8 cellular contexts compared by ENCODE assay signal in genomic region chr3:11288786-11289637, GRCh38. TPM values are rescaled to one million over a fixed set of nuclear protein-coding genes. Genes with fewer than 3 reads are reported as not detected.
A peak's percentile ranks its signal among the peaks of the same experiment; 100 is the strongest.
DNase-seq lines count a peak whose midpoint lies in the region; ATAC-seq and TF ChIP-seq lines count a peak whose summit lies in the region.

No MANE protein-coding gene starts in this region.

- H3K36me3 ChIP-seq in hepatocyte (replicated peaks; ENCODE audit: insufficient read depth, low read depth): no peaks in the 10 kb centered on the region

- no peaks in the 10 kb centered on the region for H3K27me3 Mint-ChIP-seq in activated naive CD8-positive, alpha-beta T cell treated with anti-CD3 and anti-CD28 coated beads for 36 hours

- 61% methylated on average over 7 of the region's 7 CpGs for WGBS in hepatocyte (ENCODE audit: low lambda C conversion rate, missing lambda C conversion rate)

- ATAC-seq in GM21576 (IDR thresholded peaks at IDR 0.05; ENCODE audit: unreplicated experiment): peak; percentile 60

- DNase-seq in ELR (ENCODE audit: low read depth) (peak; percentile 94), hepatocyte (ENCODE audit: low spot score) (peak; percentile 47), ecto neural progenitor cell (ENCODE audit: low spot score) (no peak), DMS153 (lab: John Stamatoyannopoulos, UW) (no peak)
- peak; percentile 80 for DNase-seq in Jurkat, Clone E6-1 (ENCODE audit: low read depth, low spot score)
- DNase-seq in activated naive CD8-positive, alpha-beta T cell treated with anti-CD3 and anti-CD28 coated beads for 36 hours: no peak

- peaks cover 2% of the 10 kb centered on the region for H3K79me2 ChIP-seq in hepatocyte

- H3K27ac ChIP-seq in hepatocyte: peak overlapping the region; percentile 84
- peak overlapping the region; percentile 38 for H3K27ac ChIP-seq in temporal lobe (ENCODE audit: low read depth, low read length)

- H3K9me3 Mint-ChIP-seq in activated naive CD8-positive, alpha-beta T cell treated with anti-CD3 and anti-CD28 coated beads for 36 hours: no peaks in the 10 kb centered on the region

- peak overlapping the region; percentile 92 for H3K27ac Mint-ChIP-seq in activated naive CD8-positive, alpha-beta T cell treated with anti-CD3 and anti-CD28 coated beads for 36 hours

- H3K27me3 ChIP-seq in hepatocyte: no peaks in the 10 kb centered on the region

- no peak for TF ChIP-seq CTCF in hepatocyte (IDR thresholded peaks at IDR 0.05; ENCODE audit: poor library complexity)

- H3K9me2 ChIP-seq in hepatocyte (replicated peaks; ENCODE audit: insufficient read depth): no peaks in the 10 kb centered on the region

- H3K4me3 ChIP-seq in Jurkat, Clone E6-1 (ENCODE audit: low read length): peak overlapping the region; percentile 24
- no peak overlapping the region for H3K4me3 ChIP-seq in hepatocyte

- H3K9me3 ChIP-seq in hepatocyte (ENCODE audit: low read depth): no peaks in the 10 kb centered on the region

- H4K20me1 ChIP-seq in hepatocyte (ENCODE audit: insufficient read depth, poor library complexity, severe bottlenecking): no peaks in the 10 kb centered on the region

- no peak overlapping the region for H2AFZ ChIP-seq in hepatocyte

- peak overlapping the region; percentile 66 for H3K4me3 Mint-ChIP-seq in activated naive CD8-positive, alpha-beta T cell treated with anti-CD3 and anti-CD28 coated beads for 36 hours

- H3K4me1 ChIP-seq in hepatocyte (ENCODE audit: insufficient read depth): peaks cover 16% of the 10 kb centered on the region

- H3K36me3 Mint-ChIP-seq in activated naive CD8-positive, alpha-beta T cell treated with anti-CD3 and anti-CD28 coated beads for 36 hours: peaks cover 42% of the 10 kb centered on the region

- peak overlapping the region; percentile 12 for H3K4me2 ChIP-seq in hepatocyte

- H3K4me1 Mint-ChIP-seq in activated naive CD8-positive, alpha-beta T cell treated with anti-CD3 and anti-CD28 coated beads for 36 hours: peaks cover 53% of the 10 kb centered on the region

RNA-seq across cellular contexts. Expression of gene ATG7, which starts 16.8 kb away (rescaled TPM):
- polyA plus RNA-seq in Jurkat, Clone E6-1 (2012; ENCODE audit: insufficient read depth, insufficient read length): 17.0 TPM
- total RNA-seq in activated naive CD8-positive, alpha-beta T cell treated with anti-CD3 and anti-CD28 coated beads for 36 hours: 10 to 100 TPM; 25.1 to 28.2 TPM
- total RNA-seq in hepatocyte (20.8 and 38.6 TPM in 2 replicates), temporal lobe (21.6 TPM)
- 18.4 and 29.0 TPM in 2 replicates for polyA plus RNA-seq in hepatocyte

Comparison
In these comparisons a context has a peak if more than half of its experiments do, and no peak if none do; other contexts are left out.
1. DNase-seq: peak in ELR (single experiment), Jurkat, Clone E6-1 (single experiment) and hepatocyte (single experiment); none in activated naive CD8-positive, alpha-beta T cell treated with anti-CD3 and anti-CD28 coated beads for 36 hours (single experiment), ecto neural progenitor cell (single experiment) and DMS153 (single experiment).